16 cellular contexts compared by ENCODE assay signal in the genomic region with DNA sequence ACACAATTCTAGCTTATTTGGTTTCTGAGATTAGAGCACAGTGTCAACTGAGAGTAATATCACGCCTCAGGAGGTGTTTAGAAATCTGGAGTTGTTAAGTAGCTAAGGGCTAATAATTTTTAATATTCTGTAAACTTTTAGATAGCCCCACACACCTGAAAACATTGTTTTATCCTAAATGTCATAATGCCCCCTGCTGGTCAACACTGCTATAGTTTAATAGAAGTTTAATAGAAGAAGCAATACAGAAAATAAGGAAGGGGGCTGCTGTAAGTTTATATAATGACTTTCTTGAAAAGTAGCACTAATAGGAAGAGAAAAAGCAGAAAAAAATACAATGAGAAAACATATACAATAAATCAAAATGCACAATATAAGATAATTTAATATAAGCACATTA.
A peak's percentile ranks its signal among the peaks of the same experiment; 100 is the strongest.
DNase-seq lines count a peak whose midpoint lies in the region; TF ChIP-seq lines count a peak whose summit lies in the region.
"Had no signal": no experiment of that assay in that cellular context is flagged by ENCODE, and none has a peak within 500 bp of the region (broad histone marks: within the 10 kb centered on the region; RNA-seq: fewer than 3 reads in every experiment).

No MANE protein-coding gene starts in this region.

- H3K4me3 Mint-ChIP-seq in glutamatergic neuron (ENCODE audit: unreplicated experiment): no peak overlapping the region
- no peak overlapping the region for H3K4me3 Mint-ChIP-seq in chondrocyte (ENCODE audit: unreplicated experiment)

- POLR2A ChIA-PET in RWPE1 (lab: Yijun Ruan, JAX; ENCODE audit: low non-redundant PET): no interaction called here

- no peak overlapping the region for H3K27ac ChIP-seq in RWPE1
- H3K27ac ChIP-seq in dorsolateral prefrontal cortex: no peak overlapping the region

- H3K36me3 Mint-ChIP-seq in glutamatergic neuron (ENCODE audit: unreplicated experiment): no peaks in the 10 kb centered on the region
- H3K36me3 Mint-ChIP-seq in chondrocyte (ENCODE audit: low read depth): no peaks in the 10 kb centered on the region

- no peaks in the 10 kb centered on the region for H3K27me3 ChIP-seq in dorsolateral prefrontal cortex
- H3K27me3 ChIP-seq: MG63 had no signal

- H3K27me3 Mint-ChIP-seq in glutamatergic neuron (ENCODE audit: unreplicated experiment) (no peaks in the 10 kb centered on the region), chondrocyte (ENCODE audit: low read depth) (no peaks in the 10 kb centered on the region)
- H3K27me3 Mint-ChIP-seq: progenitor cell of endocrine pancreas had no signal

- CTCF ChIA-PET in RWPE1 (lab: Yijun Ruan, JAX): no interaction called here

- TF ChIP-seq CTCF in GM20000 (IDR thresholded peaks at IDR 0.05; ENCODE audit: extremely low read depth, missing control alignments): peak; percentile 13
- TF ChIP-seq CTCF in RWPE1 (conservative IDR thresholded peaks at IDR 0.05; ENCODE audit: low read depth): peak; percentile 24
- peak; percentile 62 for TF ChIP-seq CTCF in glutamatergic neuron (IDR thresholded peaks at IDR 0.05; ENCODE audit: partially characterized antibody, unreplicated experiment)
- TF ChIP-seq CTCF in chondrocyte (IDR thresholded peaks at IDR 0.05): no peak
- TF ChIP-seq CTCF in dorsolateral prefrontal cortex (IDR thresholded peaks at IDR 0.05 in 54 of 56, conservative IDR thresholded peaks at IDR 0.05 in 2 of 56; ENCODE audit: low read depth in 1 of 56, partially characterized antibody in 56 of 56): peak in 12 of 56 donors; percentile 16 to 38 (median 24)

- DNase-seq in Ammon's horn (ENCODE audit: low spot score): peak; percentile 3
- DNase-seq in GM20000 (ENCODE audit: low spot score): peak; percentile 5
- DNase-seq in RWPE1 (ENCODE audit: low spot score): no peak
- DNase-seq in glutamatergic neuron: no peak
- no peak for DNase-seq in activated CD8-positive, alpha-beta memory T cell treated with anti-CD3 and anti-CD28 coated beads, Interleukin-2, amount 50 U/mL, for 48 hours
- no peak for DNase-seq in HuH-7.5 (ENCODE audit: low spot score)
- no peak for DNase-seq in chondrocyte (ENCODE audit: low spot score)
- DNase-seq in dorsolateral prefrontal cortex: no peak
- DNase-seq: activated effector memory CD4-positive, alpha-beta T cell treated with Interleukin-2 at 50 U/mL for 16 hours; AML-193; cortex of kidney; MG63; NCI-H226; SK-N-SH; stimulated activated CD4-positive, alpha-beta T cell treated with anti-CD3 and anti-CD28 coated beads, Interleukin-15, amount 100 ng/mL, for 24 hours had no signal

- no peaks in the 10 kb centered on the region for H3K9me3 Mint-ChIP-seq in glutamatergic neuron (ENCODE audit: unreplicated experiment)
- H3K9me3 Mint-ChIP-seq in chondrocyte (ENCODE audit: low read depth): no peaks in the 10 kb centered on the region

- intact Hi-C loops in dorsolateral prefrontal cortex (cut with DNase I): no loop called here

- no peak overlapping the region for H3K4me3 ChIP-seq in dorsolateral prefrontal cortex
- H3K4me3 ChIP-seq: MG63 had no signal

- H3K4me1 Mint-ChIP-seq in glutamatergic neuron (ENCODE audit: low read depth, unreplicated experiment) (no peaks in the 10 kb centered on the region), chondrocyte (ENCODE audit: low read depth) (no peaks in the 10 kb centered on the region)

- H3K27ac Mint-ChIP-seq in glutamatergic neuron (ENCODE audit: unreplicated experiment) (no peak overlapping the region), chondrocyte (ENCODE audit: unreplicated experiment) (no peak overlapping the region)
- H3K27ac Mint-ChIP-seq: progenitor cell of endocrine pancreas had no signal

Comparison
In these comparisons a context has a peak if more than half of its experiments do, and no peak if none do; other contexts are left out.
1. DNase-seq: peak in Ammon's horn (single experiment) and GM20000 (single experiment); none in RWPE1 (single experiment), glutamatergic neuron (single experiment), activated CD8-positive, alpha-beta memory T cell treated with anti-CD3 and anti-CD28 coated beads, Interleukin-2, amount 50 U/mL, for 48 hours (single experiment), HuH-7.5 (single experiment), chondrocyte (single experiment) and dorsolateral prefrontal cortex (0 of 10).